ENCODE assay signal across 1 cellular context in genomic region chr20:462199-462991, GRCh38.
A peak's percentile ranks its signal among the peaks of the same experiment; 100 is the strongest.
TF ChIP-seq lines count a peak whose summit lies in the region.

A gene with protein sequence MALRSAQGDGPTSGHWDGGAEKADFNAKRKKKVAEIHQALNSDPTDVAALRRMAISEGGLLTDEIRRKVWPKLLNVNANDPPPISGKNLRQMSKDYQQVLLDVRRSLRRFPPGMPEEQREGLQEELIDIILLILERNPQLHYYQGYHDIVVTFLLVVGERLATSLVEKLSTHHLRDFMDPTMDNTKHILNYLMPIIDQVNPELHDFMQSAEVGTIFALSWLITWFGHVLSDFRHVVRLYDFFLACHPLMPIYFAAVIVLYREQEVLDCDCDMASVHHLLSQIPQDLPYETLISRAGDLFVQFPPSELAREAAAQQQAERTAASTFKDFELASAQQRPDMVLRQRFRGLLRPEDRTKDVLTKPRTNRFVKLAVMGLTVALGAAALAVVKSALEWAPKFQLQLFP (minus strand): TSS chr20:462533. CDS start chr20:462405, 128 bp downstream.

TF ChIP-seq in HepG2, 621 proteins besides CTCF, POLR2A, EP300 and RAD21 (continued from another document and continues in another):
- TF ChIP-seq, protein P1, sequence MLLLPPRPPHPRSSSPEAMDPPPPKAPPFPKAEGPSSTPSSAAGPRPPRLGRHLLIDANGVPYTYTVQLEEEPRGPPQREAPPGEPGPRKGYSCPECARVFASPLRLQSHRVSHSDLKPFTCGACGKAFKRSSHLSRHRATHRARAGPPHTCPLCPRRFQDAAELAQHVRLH (CRISPR knock-in tag; IDR thresholded peaks at IDR 0.05; ENCODE audit: borderline replicate concordance, low read depth): peak; percentile 70; the same call in 1 of the 2 replicates
- TF ChIP-seq YEATS4 (CRISPR knock-in tag; IDR thresholded peaks at IDR 0.05; ENCODE audit: borderline replicate concordance): peak; percentile 78; the same call in 1 of the 2 replicates
- no peak for TF ChIP-seq ZKSCAN1 (IDR thresholded peaks at IDR 0.05; ENCODE audit: low read length)
- TF ChIP-seq, protein P2, sequence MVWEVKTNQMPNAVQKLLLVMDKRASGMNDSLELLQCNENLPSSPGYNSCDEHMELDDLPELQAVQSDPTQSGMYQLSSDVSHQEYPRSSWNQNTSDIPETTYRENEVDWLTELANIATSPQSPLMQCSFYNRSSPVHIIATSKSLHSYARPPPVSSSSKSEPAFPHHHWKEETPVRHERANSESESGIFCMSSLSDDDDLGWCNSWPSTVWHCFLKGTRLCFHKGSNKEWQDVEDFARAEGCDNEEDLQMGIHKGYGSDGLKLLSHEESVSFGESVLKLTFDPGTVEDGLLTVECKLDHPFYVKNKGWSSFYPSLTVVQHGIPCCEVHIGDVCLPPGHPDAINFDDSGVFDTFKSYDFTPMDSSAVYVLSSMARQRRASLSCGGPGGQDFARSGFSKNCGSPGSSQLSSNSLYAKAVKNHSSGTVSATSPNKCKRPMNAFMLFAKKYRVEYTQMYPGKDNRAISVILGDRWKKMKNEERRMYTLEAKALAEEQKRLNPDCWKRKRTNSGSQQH (CRISPR knock-in tag; IDR thresholded peaks at IDR 0.05; ENCODE audit: low read depth): 0 out of 2 replicates have a peak, but pooled peaks have one; percentile 47
- peak; percentile 47; the same call in 1 of the 2 replicates for TF ChIP-seq ZSCAN12 (CRISPR knock-in tag; IDR thresholded peaks at IDR 0.05)
- no peak; the same call in 1 of the 2 replicates for TF ChIP-seq ZNF790 (CRISPR knock-in tag; IDR thresholded peaks at IDR 0.05; ENCODE audit: borderline replicate concordance)
- TF ChIP-seq KDM1A (CRISPR knock-in tag; IDR thresholded peaks at IDR 0.05): peak; percentile 49; the same call in 1 of the 2 replicates
- no peak for TF ChIP-seq TMF1 (CRISPR knock-in tag; IDR thresholded peaks at IDR 0.05; ENCODE audit: low read depth)
- 0 out of 2 replicates have a peak, but pooled peaks have one; percentile 69 for TF ChIP-seq SATB2 (CRISPR knock-in tag; IDR thresholded peaks at IDR 0.05)
- peak in 1 of 2 experiments; percentile 62; a peak in 1 of 4 replicates for TF ChIP-seq HMGXB4 (CRISPR knock-in tag; IDR thresholded peaks at IDR 0.05; ENCODE audit: borderline replicate concordance in 1 of 2, low read depth in 1 of 2)
- 0 out of 2 replicates have a peak, but pooled peaks have one; percentile 47 for TF ChIP-seq ARID2 (CRISPR knock-in tag; IDR thresholded peaks at IDR 0.05; ENCODE audit: borderline replicate concordance)
- TF ChIP-seq ZNF777 (CRISPR knock-in tag; IDR thresholded peaks at IDR 0.05): 0 out of 2 replicates have a peak, but pooled peaks have one; percentile 23
- TF ChIP-seq, protein P3, sequence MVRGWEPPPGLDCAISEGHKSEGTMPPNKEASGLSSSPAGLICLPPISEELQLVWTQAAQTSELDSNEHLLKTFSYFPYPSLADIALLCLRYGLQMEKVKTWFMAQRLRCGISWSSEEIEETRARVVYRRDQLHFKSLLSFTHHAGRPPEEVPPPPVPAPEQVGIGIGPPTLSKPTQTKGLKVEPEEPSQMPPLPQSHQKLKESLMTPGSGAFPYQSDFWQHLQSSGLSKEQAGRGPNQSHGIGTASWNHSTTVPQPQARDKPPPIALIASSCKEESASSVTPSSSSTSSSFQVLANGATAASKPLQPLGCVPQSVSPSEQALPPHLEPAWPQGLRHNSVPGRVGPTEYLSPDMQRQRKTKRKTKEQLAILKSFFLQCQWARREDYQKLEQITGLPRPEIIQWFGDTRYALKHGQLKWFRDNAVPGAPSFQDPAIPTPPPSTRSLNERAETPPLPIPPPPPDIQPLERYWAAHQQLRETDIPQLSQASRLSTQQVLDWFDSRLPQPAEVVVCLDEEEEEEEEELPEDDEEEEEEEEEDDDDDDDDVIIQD (CRISPR knock-in tag; IDR thresholded peaks at IDR 0.05; ENCODE audit: low read depth): peak; percentile 85
- TF ChIP-seq HINFP (CRISPR knock-in tag; IDR thresholded peaks at IDR 0.05; ENCODE audit: low read depth): no peak
- peak; percentile 8 for TF ChIP-seq TAF15 (IDR thresholded peaks at IDR 0.05; ENCODE audit: low read depth, low read length, poor library complexity, severe bottlenecking)
- TF ChIP-seq, protein P4, sequence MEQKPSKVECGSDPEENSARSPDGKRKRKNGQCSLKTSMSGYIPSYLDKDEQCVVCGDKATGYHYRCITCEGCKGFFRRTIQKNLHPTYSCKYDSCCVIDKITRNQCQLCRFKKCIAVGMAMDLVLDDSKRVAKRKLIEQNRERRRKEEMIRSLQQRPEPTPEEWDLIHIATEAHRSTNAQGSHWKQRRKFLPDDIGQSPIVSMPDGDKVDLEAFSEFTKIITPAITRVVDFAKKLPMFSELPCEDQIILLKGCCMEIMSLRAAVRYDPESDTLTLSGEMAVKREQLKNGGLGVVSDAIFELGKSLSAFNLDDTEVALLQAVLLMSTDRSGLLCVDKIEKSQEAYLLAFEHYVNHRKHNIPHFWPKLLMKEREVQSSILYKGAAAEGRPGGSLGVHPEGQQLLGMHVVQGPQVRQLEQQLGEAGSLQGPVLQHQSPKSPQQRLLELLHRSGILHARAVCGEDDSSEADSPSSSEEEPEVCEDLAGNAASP (CRISPR knock-in tag; IDR thresholded peaks at IDR 0.05; ENCODE audit: borderline replicate concordance): peak; percentile 69; the same call in 1 of the 2 replicates
- peak; percentile 86 for TF ChIP-seq MAFF (IDR thresholded peaks at IDR 0.05; ENCODE audit: low read depth, low read length)
- peak; percentile 26; the same call in 1 of the 2 replicates for TF ChIP-seq POGZ (CRISPR knock-in tag; IDR thresholded peaks at IDR 0.05)
- peak; percentile 69; the same call in 1 of the 2 replicates for TF ChIP-seq ISL2 (CRISPR knock-in tag; IDR thresholded peaks at IDR 0.05)
- TF ChIP-seq RBFOX2 (IDR thresholded peaks at IDR 0.05; ENCODE audit: low read depth, low read length): peak; percentile 84
- TF ChIP-seq, protein P5, sequence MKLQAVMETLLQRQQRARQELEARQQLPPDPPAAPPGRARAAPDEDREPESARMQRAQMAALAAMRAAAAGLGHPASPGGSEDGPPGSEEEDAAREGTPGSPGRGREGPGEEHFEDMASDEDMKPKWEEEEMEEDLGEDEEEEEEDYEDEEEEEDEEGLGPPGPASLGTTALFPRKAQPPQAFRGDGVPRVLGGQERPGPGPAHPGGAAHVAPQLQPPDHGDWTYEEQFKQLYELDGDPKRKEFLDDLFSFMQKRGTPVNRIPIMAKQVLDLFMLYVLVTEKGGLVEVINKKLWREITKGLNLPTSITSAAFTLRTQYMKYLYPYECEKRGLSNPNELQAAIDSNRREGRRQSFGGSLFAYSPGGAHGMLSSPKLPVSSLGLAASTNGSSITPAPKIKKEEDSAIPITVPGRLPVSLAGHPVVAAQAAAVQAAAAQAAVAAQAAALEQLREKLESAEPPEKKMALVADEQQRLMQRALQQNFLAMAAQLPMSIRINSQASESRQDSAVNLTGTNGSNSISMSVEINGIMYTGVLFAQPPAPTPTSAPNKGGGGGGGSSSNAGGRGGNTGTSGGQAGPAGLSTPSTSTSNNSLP (IDR thresholded peaks at IDR 0.05; ENCODE audit: low read depth, low read length): peak; percentile 38; the same call in 1 of the 2 replicates
- TF ChIP-seq JARID2 (CRISPR knock-in tag; IDR thresholded peaks at IDR 0.05; ENCODE audit: insufficient replicate concordance): peak; percentile 13
- no peak for TF ChIP-seq RFX3 (CRISPR knock-in tag; IDR thresholded peaks at IDR 0.05)
- TF ChIP-seq ZFX (CRISPR knock-in tag; IDR thresholded peaks at IDR 0.05; ENCODE audit: low read depth): peak; percentile 91
- TF ChIP-seq, protein P6, sequence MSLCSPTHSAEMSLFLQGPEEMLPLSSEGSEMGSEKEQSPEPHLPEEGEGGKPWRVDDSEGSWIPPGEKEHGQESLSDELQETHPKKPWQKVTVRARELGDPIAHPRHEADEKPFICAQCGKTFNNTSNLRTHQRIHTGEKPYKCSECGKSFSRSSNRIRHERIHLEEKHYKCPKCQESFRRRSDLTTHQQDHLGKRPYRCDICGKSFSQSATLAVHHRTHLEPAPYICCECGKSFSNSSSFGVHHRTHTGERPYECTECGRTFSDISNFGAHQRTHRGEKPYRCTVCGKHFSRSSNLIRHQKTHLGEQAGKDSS (CRISPR knock-in tag; IDR thresholded peaks at IDR 0.05; ENCODE audit: borderline replicate concordance, low read depth): peak; percentile 53; the same call in 1 of the 2 replicates
- no peak for TF ChIP-seq ZNF30 (CRISPR knock-in tag; IDR thresholded peaks at IDR 0.05)
- TF ChIP-seq ZNF333 (CRISPR knock-in tag; IDR thresholded peaks at IDR 0.05; ENCODE audit: borderline replicate concordance): 0 out of 2 replicates have a peak, but pooled peaks have one; percentile 7
- TF ChIP-seq HMG20B (CRISPR knock-in tag; conservative IDR thresholded peaks at IDR 0.05): no peak
- TF ChIP-seq HNRNPL (IDR thresholded peaks at IDR 0.05; ENCODE audit: low read depth, low read length): no peak
- no peak for TF ChIP-seq MLLT10 (CRISPR knock-in tag; IDR thresholded peaks at IDR 0.05)
- peak; percentile 45; the same call in 1 of the 2 replicates for TF ChIP-seq PHF20 (CRISPR knock-in tag; IDR thresholded peaks at IDR 0.05)
- peak; percentile 75; the same call in 1 of the 2 replicates for TF ChIP-seq ZSCAN9 (CRISPR knock-in tag; IDR thresholded peaks at IDR 0.05; ENCODE audit: borderline replicate concordance)
- TF ChIP-seq ZC3H4 (CRISPR knock-in tag; IDR thresholded peaks at IDR 0.05; ENCODE audit: borderline replicate concordance): no peak
- no peak for TF ChIP-seq JUNB (CRISPR knock-in tag; IDR thresholded peaks at IDR 0.05; ENCODE audit: borderline replicate concordance)
- TF ChIP-seq TEAD3 (CRISPR knock-in tag; optimal IDR thresholded peaks at IDR 0.05; ENCODE audit: borderline replicate concordance): peak; percentile 67
- peak; percentile 98 for TF ChIP-seq BHLHE40 (IDR thresholded peaks at IDR 0.05; ENCODE audit: low read length)
- no peak for TF ChIP-seq ZBTB7B (CRISPR knock-in tag; IDR thresholded peaks at IDR 0.05)
- TF ChIP-seq GATAD1 (CRISPR knock-in tag; IDR thresholded peaks at IDR 0.05): peak; percentile 63; the same call in 1 of the 2 replicates
- TF ChIP-seq ZNF431 (CRISPR knock-in tag; IDR thresholded peaks at IDR 0.05; ENCODE audit: borderline replicate concordance, low read depth): peak; percentile 65; the same call in 1 of the 2 replicates
- TF ChIP-seq RORA (CRISPR knock-in tag; IDR thresholded peaks at IDR 0.05): no peak
- no peak; the same call in 1 of the 2 replicates for TF ChIP-seq ZNF737 (CRISPR knock-in tag; IDR thresholded peaks at IDR 0.05; ENCODE audit: borderline replicate concordance)
- TF ChIP-seq NAIF1 (CRISPR knock-in tag; IDR thresholded peaks at IDR 0.05; ENCODE audit: borderline replicate concordance): peak; percentile 99
- peak; percentile 52; the same call in 1 of the 2 replicates for TF ChIP-seq ERF (CRISPR knock-in tag; IDR thresholded peaks at IDR 0.05)
- TF ChIP-seq ZBTB8A (CRISPR knock-in tag; IDR thresholded peaks at IDR 0.05; ENCODE audit: borderline replicate concordance, low read depth): no peak
- TF ChIP-seq SETDB1 (CRISPR knock-in tag; IDR thresholded peaks at IDR 0.05; ENCODE audit: borderline replicate concordance): no peak
- TF ChIP-seq ZFP82 (CRISPR knock-in tag; IDR thresholded peaks at IDR 0.05; ENCODE audit: borderline replicate concordance): peak; percentile 56; the same call in 1 of the 2 replicates
- TF ChIP-seq NFYC (CRISPR knock-in tag; IDR thresholded peaks at IDR 0.05): peak; percentile 34; the same call in 1 of the 2 replicates
- TF ChIP-seq SRY (CRISPR knock-in tag; IDR thresholded peaks at IDR 0.05): peak; percentile 30; the same call in 1 of the 2 replicates
- peak; percentile 77; the same call in 1 of the 2 replicates for TF ChIP-seq SSRP1 (CRISPR knock-in tag; IDR thresholded peaks at IDR 0.05)
- no peak for TF ChIP-seq ZNF644 (CRISPR knock-in tag; IDR thresholded peaks at IDR 0.05; ENCODE audit: low read depth)
